In genomic region chr2:107833618-107834017, GRCh38 we compare ENCODE assay signal across 8 cellular contexts. TPM values are rescaled to one million over a fixed set of nuclear protein-coding genes. Genes with fewer than 3 reads are reported as not detected.
"Had no signal": no experiment of that assay in that cellular context is flagged by ENCODE, and none has a peak within 500 bp of the region (broad histone marks: within the 10 kb centered on the region; RNA-seq: fewer than 3 reads in every experiment).

No MANE protein-coding gene starts in this region.

RNA-seq across cellular contexts. Expression of gene RGPD4, which starts 6.9 kb away (rescaled TPM):
- total RNA-seq: body of pancreas, pulmonary artery endothelial cell, tibial nerve, vagina had no signal
- polyA plus RNA-seq: esophagus, heart left ventricle, immature natural killer cell, ovary had no signal
